Comparison of ENCODE assay signal across 13 cellular contexts in genomic region chr4:98027827-98028226, GRCh38.
DNase-seq lines count a peak whose midpoint lies in the region; ATAC-seq and TF ChIP-seq lines count a peak whose summit lies in the region.
"Had no signal": no experiment of that assay in that cellular context is flagged by ENCODE, and none has a peak within 500 bp of the region (broad histone marks: within the 10 kb centered on the region; RNA-seq: fewer than 3 reads in every experiment).

No MANE protein-coding gene starts in this region.

- H4K20me1 ChIP-seq in DND-41 (ENCODE audit: insufficient read depth, low read length): no peaks in the 10 kb centered on the region
- no peaks in the 10 kb centered on the region for H4K20me1 ChIP-seq in Loucy (ENCODE audit: insufficient read depth, low read length, poor library complexity, severe bottlenecking)

- H3K36me3 Mint-ChIP-seq in CD8-positive, alpha-beta T cell: no peaks in the 10 kb centered on the region

- peak; percentile 47 for TF ChIP-seq CTCF in DND-41 (IDR thresholded peaks at IDR 0.05; ENCODE audit: borderline replicate concordance, extremely low read depth, low read length, poor library complexity, severe bottlenecking)
- peak; percentile 52 for TF ChIP-seq CTCF in Loucy (conservative IDR thresholded peaks at IDR 0.05; ENCODE audit: low read length)
- TF ChIP-seq CTCF in kidney epithelial cell (IDR thresholded peaks at IDR 0.05; ENCODE audit: insufficient read depth, low read length, poor library complexity, severe bottlenecking): peak; percentile 43
- TF ChIP-seq CTCF in CD8-positive, alpha-beta T cell (IDR thresholded peaks at IDR 0.05): no peak

- ATAC-seq in DND-41 (ENCODE audit: insufficient read depth, low read depth) (peak; percentile 75), GM21447 (IDR thresholded peaks at IDR 0.05; ENCODE audit: unreplicated experiment) (no peak), HG03378 (IDR thresholded peaks at IDR 0.05; ENCODE audit: unreplicated experiment) (no peak)
- no peak for ATAC-seq in CD8-positive, alpha-beta T cell

- H3K27ac ChIP-seq in DND-41 (ENCODE audit: low read length): no peak overlapping the region
- no peak overlapping the region for H3K27ac ChIP-seq in CD8-positive, alpha-beta T cell (ENCODE audit: low read depth, low read length)

- intact Hi-C loops in CD8-positive, alpha-beta T cell (cut with DNase I, micrococcal nuclease): no loop called here

- H2AFZ ChIP-seq in DND-41 (ENCODE audit: low read depth, low read length) (no peak overlapping the region), Loucy (ENCODE audit: low read length) (no peak overlapping the region)

- no peak overlapping the region for H3K4me3 ChIP-seq in DND-41 (ENCODE audit: low read depth in 1 of 2, low read length in 2 of 2)
- no peak overlapping the region for H3K4me3 ChIP-seq in Loucy (ENCODE audit: low read length, poor library complexity, severe bottlenecking)
- H3K4me3 ChIP-seq in adipocyte (ENCODE audit: low read length): no peak overlapping the region
- no peak overlapping the region for H3K4me3 ChIP-seq in kidney epithelial cell (ENCODE audit: low read depth, low read length)
- H3K4me3 ChIP-seq in CD8-positive, alpha-beta T cell (ENCODE audit: low read depth, low read length): no peak overlapping the region

- POLR2A ChIA-PET in CD8-positive, alpha-beta T cell (lab: Charles Lee): no interaction called here

- H3K4me2 ChIP-seq in DND-41 (ENCODE audit: insufficient read depth, low read length): no peak overlapping the region
- H3K4me2 ChIP-seq in Loucy (ENCODE audit: low read depth, low read length, poor library complexity, severe bottlenecking): no peak overlapping the region

- CTCF ChIA-PET in CD8-positive, alpha-beta T cell (lab: Charles Lee): no interaction called here

- H3K79me2 ChIP-seq in DND-41 (ENCODE audit: insufficient read depth, low read length) (no peaks in the 10 kb centered on the region), Loucy (ENCODE audit: insufficient read depth, low read length) (no peaks in the 10 kb centered on the region)

- H3K27me3 ChIP-seq in DND-41 (ENCODE audit: insufficient read depth, low read length, poor library complexity) (no peaks in the 10 kb centered on the region), Loucy (ENCODE audit: insufficient read depth, low read length, poor library complexity, severe bottlenecking) (no peaks in the 10 kb centered on the region), adipocyte (replicated peaks; ENCODE audit: control insufficient read depth, insufficient read depth, low read length) (no peaks in the 10 kb centered on the region), kidney epithelial cell (ENCODE audit: control insufficient read depth, insufficient read depth, low read length) (no peaks in the 10 kb centered on the region)
- no peaks in the 10 kb centered on the region for H3K27me3 ChIP-seq in CD8-positive, alpha-beta T cell (ENCODE audit: insufficient read depth, low read length)

- no peak overlapping the region for H3K27ac Mint-ChIP-seq in CD8-positive, alpha-beta T cell

- H3K4me3 Mint-ChIP-seq in CD8-positive, alpha-beta T cell: no peak overlapping the region

- no peak for DNase-seq in DND-41
- peak; percentile 0 for DNase-seq in adipocyte (ENCODE audit: low read depth)
- DNase-seq in kidney epithelial cell (ENCODE audit: low read depth): peak; percentile 31
- no peak for DNase-seq in CD8-positive, alpha-beta T cell
- DNase-seq in ureter (ENCODE audit: low spot score): no peak
- DNase-seq: anterior cingulate cortex; COR-L47; occipital lobe; stimulated activated CD4-positive, alpha-beta T cell treated with anti-CD3 and anti-CD28 coated beads, Interleukin-4, amount 100 ng/mL, for 4 hours; T-helper 1 cell had no signal

- no peaks in the 10 kb centered on the region for H3K9me2 ChIP-seq in Loucy (replicated peaks; ENCODE audit: low read depth, low read length)

- peaks cover 2% of the 10 kb centered on the region for H3K9me3 Mint-ChIP-seq in CD8-positive, alpha-beta T cell

- H3K4me1 ChIP-seq in DND-41 (ENCODE audit: insufficient read depth, low read length) (no peaks in the 10 kb centered on the region), Loucy (ENCODE audit: insufficient read depth, low read length, poor library complexity, severe bottlenecking) (no peaks in the 10 kb centered on the region), adipocyte (ENCODE audit: control insufficient read depth, insufficient read depth, low read length) (no peaks in the 10 kb centered on the region)
- no peaks in the 10 kb centered on the region for H3K4me1 ChIP-seq in CD8-positive, alpha-beta T cell (ENCODE audit: insufficient read depth, low read length)

- H3F3A ChIP-seq in Loucy (ENCODE audit: low read depth): no peaks in the 10 kb centered on the region

- H3K9ac ChIP-seq in DND-41 (ENCODE audit: low read depth, low read length): no peak overlapping the region
- H3K9ac ChIP-seq in Loucy (ENCODE audit: low read depth, low read length, poor library complexity, severe bottlenecking): no peak overlapping the region
- no peak overlapping the region for H3K9ac ChIP-seq in adipocyte (ENCODE audit: low read length)

- H3K4me1 Mint-ChIP-seq in CD8-positive, alpha-beta T cell (ENCODE audit: low read depth): no peaks in the 10 kb centered on the region

- peaks cover 6% of the 10 kb centered on the region for H3K9me3 ChIP-seq in DND-41 (ENCODE audit: insufficient read depth, low read length, severe bottlenecking)
- H3K9me3 ChIP-seq in Loucy (ENCODE audit: insufficient read depth, low read depth, low read length): no peaks in the 10 kb centered on the region
- H3K9me3 ChIP-seq in adipocyte (ENCODE audit: control insufficient read depth, low read length): no peaks in the 10 kb centered on the region
- no peaks in the 10 kb centered on the region for H3K9me3 ChIP-seq in CD8-positive, alpha-beta T cell (ENCODE audit: low read length)

- H3K36me3 ChIP-seq in DND-41 (ENCODE audit: insufficient read depth, low read length) (no peaks in the 10 kb centered on the region), Loucy (ENCODE audit: insufficient read depth, low read length) (no peaks in the 10 kb centered on the region), adipocyte (ENCODE audit: control insufficient read depth, insufficient read depth, low read length, severe bottlenecking) (no peaks in the 10 kb centered on the region), kidney epithelial cell (ENCODE audit: control insufficient read depth, insufficient read depth, low read length) (no peaks in the 10 kb centered on the region)
- no peaks in the 10 kb centered on the region for H3K36me3 ChIP-seq in CD8-positive, alpha-beta T cell (ENCODE audit: insufficient read depth, low read length)

- peaks cover 2% of the 10 kb centered on the region for H3K27me3 Mint-ChIP-seq in CD8-positive, alpha-beta T cell (ENCODE audit: low read depth)

Comparison
In these comparisons a context has a peak if more than half of its experiments do, and no peak if none do; other contexts are left out.
1. DNase-seq: peak in adipocyte (single experiment) and kidney epithelial cell (single experiment); none in DND-41 (single experiment), CD8-positive, alpha-beta T cell (0 of 7) and ureter (single experiment).